In the genomic region with DNA sequence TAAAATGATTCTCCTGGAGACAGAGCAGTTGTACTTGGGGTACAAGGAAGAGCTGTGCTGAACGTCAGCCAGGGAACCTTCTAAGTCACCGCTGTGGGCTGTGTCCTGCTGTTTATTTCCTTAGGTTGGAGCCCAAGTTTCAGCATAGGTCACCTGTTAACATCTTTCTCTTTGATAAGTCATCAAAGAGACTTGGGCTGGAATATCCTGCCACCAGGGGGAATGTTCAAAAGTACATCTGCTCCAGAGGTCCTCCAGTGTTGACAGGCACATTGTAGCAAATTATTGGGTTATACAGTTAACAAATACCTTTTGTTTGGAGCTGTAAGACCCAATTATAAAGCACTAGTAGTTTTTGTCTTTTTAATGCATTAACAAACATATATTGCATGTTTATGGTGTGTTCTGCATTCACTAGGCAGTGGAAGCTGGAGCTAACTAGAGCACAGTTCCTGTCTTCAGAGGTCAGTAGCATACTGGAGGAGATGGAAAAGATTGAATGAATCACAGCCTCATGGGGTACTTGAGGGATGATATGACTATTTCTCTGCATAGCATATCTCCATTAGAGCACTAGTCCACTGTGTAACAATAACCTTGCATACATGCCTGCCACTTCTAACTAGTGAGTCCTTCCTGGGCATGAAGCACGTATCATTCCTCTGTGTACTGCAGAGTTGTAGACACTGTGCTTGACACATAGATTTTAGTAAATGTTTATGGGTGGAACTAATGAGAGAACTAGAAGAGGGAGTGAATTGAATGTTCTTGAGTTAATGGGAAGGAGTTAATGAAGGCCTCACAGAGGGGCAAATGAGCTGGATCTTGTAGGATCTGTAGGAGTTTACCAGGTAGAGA, we compare ENCODE assay signal across 1 cellular context.
TF ChIP-seq lines count a peak whose summit lies in the region.

No MANE protein-coding gene starts in this region.

TF ChIP-seq in IMR-90, 13 proteins besides CTCF, POLR2A, EP300 and RAD21 (continued from another document):
- no peak for TF ChIP-seq USF2 (IDR thresholded peaks at IDR 0.05; ENCODE audit: low read depth, low read length)
- TF ChIP-seq MXI1 (IDR thresholded peaks at IDR 0.05; ENCODE audit: borderline replicate concordance, low read depth, low read length), result no peak
